ENCODE assay signal across 16 cellular contexts in the genomic region with DNA sequence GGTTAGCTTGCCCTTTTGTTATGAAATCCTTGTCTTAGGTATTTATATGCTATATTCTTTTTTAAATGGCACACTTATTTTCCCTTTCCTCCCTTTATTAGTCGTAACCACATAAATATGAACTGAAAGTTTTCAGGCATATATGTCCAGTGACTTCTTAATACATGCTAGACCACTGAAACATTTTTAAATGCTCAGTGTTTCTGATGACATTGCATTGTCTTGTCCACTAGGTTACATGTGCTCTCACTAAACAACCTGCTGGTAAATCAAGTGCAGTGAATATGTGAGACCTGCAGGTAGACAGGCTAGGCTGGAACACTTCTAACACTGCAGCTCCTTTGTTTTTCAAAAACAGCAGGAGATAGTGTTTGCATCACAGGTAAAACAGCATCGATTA.
DNase-seq lines count a peak whose midpoint lies in the region; ATAC-seq and TF ChIP-seq lines count a peak whose summit lies in the region.
"Had no signal": no experiment of that assay in that cellular context is flagged by ENCODE, and none has a peak within 500 bp of the region (broad histone marks: within the 10 kb centered on the region; RNA-seq: fewer than 3 reads in every experiment).

No MANE protein-coding gene starts in this region.

- no peak overlapping the region for H3K4me3 ChIP-seq in PC-3 (ENCODE audit: low read length)
- H3K4me3 ChIP-seq: BLaER1 had no signal

- H3K79me2 ChIP-seq in H9 (ENCODE audit: insufficient read depth, low read length), result no peaks in the 10 kb centered on the region
- no peaks in the 10 kb centered on the region for H3K79me2 ChIP-seq in PC-3 (ENCODE audit: low read length)

- DNase-seq in NCI-H2227 treated with DMSO at 0.1 percent for 48 hours (lab: John Stamatoyannopoulos, UW), result peak; percentile 1
- DNase-seq in NCI-H2227 (lab: John Stamatoyannopoulos, UW; ENCODE audit: unreplicated experiment), result no peak
- no peak for DNase-seq in H9
- peak; percentile 24 for DNase-seq in PC-3
- peak; percentile 10 for DNase-seq in iris pigment epithelial cell (ENCODE audit: low read depth)
- no peak for DNase-seq in middle frontal gyrus (ENCODE audit: extremely low spot score, low spot score)
- no peak for DNase-seq in Calu3
- DNase-seq in T-helper 2 cell, result no peak
- DNase-seq: 8988T; AML-193; Caco-2; CD8-positive, alpha-beta memory T cell; DMS53; IMR-90 had no signal

- WGBS in H9 (ENCODE audit: extremely low coverage, insufficient read length, low lambda C conversion rate), result no CpG with 5 or more reads among the region's 2 CpGs

- no peak overlapping the region for H2BK5ac ChIP-seq in H9 (ENCODE audit: insufficient read length, low read length)

- H3K9me2 ChIP-seq in PC-3 (replicated peaks; ENCODE audit: low read length), result no peaks in the 10 kb centered on the region

- H4K8ac ChIP-seq in H9 (replicated peaks; ENCODE audit: insufficient read length, low read depth, low read length), result no peak overlapping the region

- H4K5ac ChIP-seq in H9 (ENCODE audit: insufficient read length, low read depth, low read length), result no peak overlapping the region

- ATAC-seq in PC-3, result peak; percentile 49
- ATAC-seq: HCT116 had no signal

- intact Hi-C loops in PC-3 (cut with micrococcal nuclease) (loop anchor here (10.0 kb wide), 1 partner anchor 335 kb away; a partner anchor contains a TSS), Calu3 (cut with micrococcal nuclease; ENCODE audit: unreplicated experiment) (no loop called here)

- H3K4ac ChIP-seq in H9 (ENCODE audit: low read depth, low read length), result no peak overlapping the region

- H2BK20ac ChIP-seq in H9 (ENCODE audit: low read depth, low read length, poor library complexity, severe bottlenecking), result no peak overlapping the region

- POLR2A ChIA-PET in PC-3 (lab: Charles Lee; ENCODE audit: unreplicated experiment), result no interaction called here

- no peak overlapping the region for H2AFZ ChIP-seq in H9 (ENCODE audit: low read length)
- H2AFZ ChIP-seq in PC-3 (ENCODE audit: low read length), result no peak overlapping the region

- peaks cover 0 to 8% of the 10 kb centered on the region in 2 experiments; a peak in 1 of 4 replicates for H3K4me1 Mint-ChIP-seq in H9
- H3K4me1 Mint-ChIP-seq in Calu3 (ENCODE audit: low read depth, unreplicated experiment), result no peaks in the 10 kb centered on the region
- H3K4me1 Mint-ChIP-seq: CD8-positive, alpha-beta memory T cell had no signal

- no peak overlapping the region for H3K23ac ChIP-seq in H9 (ENCODE audit: insufficient read length, low read depth, low read length)

- H3K9ac ChIP-seq in H9 (ENCODE audit: extremely low read depth, insufficient read length, low read length) (no peak overlapping the region), PC-3 (ENCODE audit: low read length) (no peak overlapping the region)
- H3K9ac ChIP-seq: BLaER1 had no signal

- BruUV-seq in PC-3 (replicated peaks; lab: Mats Ljungman, UMichigan), result no TSS peak
- no TSS peak for BruUV-seq in Calu3 (replicated peaks; lab: Mats Ljungman, UMichigan)

- H3K9me3 Mint-ChIP-seq in H9 (no peaks in the 10 kb centered on the region), Calu3 (ENCODE audit: low read depth, unreplicated experiment) (no peaks in the 10 kb centered on the region)

- no peak overlapping the region for H4K91ac ChIP-seq in H9 (ENCODE audit: insufficient read length, low read depth, low read length)

- CTCF ChIA-PET in PC-3 (lab: Charles Lee), result no interaction called here
- CTCF ChIA-PET in Calu3 (lab: Charles Lee), result no interaction called here

- no peaks in the 10 kb centered on the region for H3K27me3 Mint-ChIP-seq in H9 (ENCODE audit: low read depth)
- H3K27me3 Mint-ChIP-seq in Calu3 (ENCODE audit: unreplicated experiment), result no peaks in the 10 kb centered on the region
- H3K27me3 Mint-ChIP-seq: CD8-positive, alpha-beta memory T cell had no signal

- no peaks in the 10 kb centered on the region for H3K36me3 ChIP-seq in PC-3 (ENCODE audit: low read depth, low read length)
- H3K36me3 ChIP-seq: BLaER1 had no signal

- H4K20me1 ChIP-seq in H9 (ENCODE audit: control insufficient read depth, insufficient read depth, insufficient read length) (no peaks in the 10 kb centered on the region), PC-3 (ENCODE audit: low read length) (no peaks in the 10 kb centered on the region)
- H4K20me1 ChIP-seq: BLaER1 had no signal

- no peak overlapping the region for H3K27ac ChIP-seq in H9 (ENCODE audit: insufficient read length, low read depth, low read length)
- H3K27ac ChIP-seq in PC-3 (ENCODE audit: low read length), result no peak overlapping the region
- H3K27ac ChIP-seq: BLaER1 had no signal

- H3K27ac Mint-ChIP-seq in H9 (no peak overlapping the region), Calu3 (ENCODE audit: unreplicated experiment) (no peak overlapping the region)
- H3K27ac Mint-ChIP-seq: CD8-positive, alpha-beta memory T cell had no signal

- no peak overlapping the region for H3T11ph ChIP-seq in H9 (ENCODE audit: low read length)

- TF ChIP-seq CTCF in H9 (conservative IDR thresholded peaks at IDR 0.05) (0 out of 3 replicates have a peak, but pooled peaks have one; percentile 9), PC-3 (conservative IDR thresholded peaks at IDR 0.05; ENCODE audit: low read depth, low read length) (no peak), Calu3 (IDR thresholded peaks at IDR 0.05; ENCODE audit: unreplicated experiment) (no peak)

- H3K23me2 ChIP-seq in H9 (ENCODE audit: insufficient read length, low read depth, low read length, poor library complexity, severe bottlenecking), result no peaks in the 10 kb centered on the region

- no peak overlapping the region for H3K56ac ChIP-seq in H9 (ENCODE audit: insufficient read length, low read depth, low read length)

- H3K27me3 ChIP-seq in H9 (ENCODE audit: insufficient read depth, low read length) (no peaks in the 10 kb centered on the region), PC-3 (ENCODE audit: low read length) (no peaks in the 10 kb centered on the region)
- H3K27me3 ChIP-seq: BLaER1 had no signal

- H3K4me1 ChIP-seq in H9 (ENCODE audit: insufficient read depth, low read length), result no peaks in the 10 kb centered on the region; the same call in 1 of the 2 replicates
- H3K4me1 ChIP-seq in PC-3 (ENCODE audit: insufficient read depth, low read length), result peaks cover 21% of the 10 kb centered on the region
- H3K4me1 ChIP-seq: BLaER1, Caco-2 had no signal

- H2BK15ac ChIP-seq in H9 (ENCODE audit: low read depth, low read length), result no peak overlapping the region

- H3K18ac ChIP-seq in H9 (ENCODE audit: insufficient read length, low read depth, low read length), result no peak overlapping the region

- H3K4me2 ChIP-seq in H9 (ENCODE audit: insufficient read depth, insufficient read length, low read length) (no peak overlapping the region), PC-3 (ENCODE audit: low read length) (no peak overlapping the region)
- H3K4me2 ChIP-seq: BLaER1 had no signal

- H3F3A ChIP-seq in PC-3 (ENCODE audit: low read length, unreplicated experiment), result no peaks in the 10 kb centered on the region

- H2BK12ac ChIP-seq in H9 (ENCODE audit: insufficient read length, low read depth, low read length), result no peak overlapping the region

- H3K9me3 ChIP-seq in H9 (ENCODE audit: control insufficient read depth, low read depth, low read length) (no peaks in the 10 kb centered on the region), PC-3 (ENCODE audit: low read length) (no peaks in the 10 kb centered on the region)
- H3K9me3 ChIP-seq: BLaER1, Caco-2 had no signal

- H3K79me1 ChIP-seq in H9 (ENCODE audit: insufficient read depth, low read depth, low read length, poor library complexity, severe bottlenecking), result no peaks in the 10 kb centered on the region

- H3K4me3 Mint-ChIP-seq in H9 (no peak overlapping the region), Calu3 (ENCODE audit: low read depth, unreplicated experiment) (no peak overlapping the region)
- H3K4me3 Mint-ChIP-seq: CD8-positive, alpha-beta memory T cell had no signal

- no peak overlapping the region for H2AK5ac ChIP-seq in H9 (ENCODE audit: insufficient read length, low read length)

- H2BK120ac ChIP-seq in H9 (ENCODE audit: low read depth, low read length, poor library complexity, severe bottlenecking), result no peak overlapping the region

- H3K36me3 Mint-ChIP-seq in H9 (ENCODE audit: insufficient read depth in 1 of 3, low read depth in 3 of 3) (no peaks in the 10 kb centered on the region), Calu3 (ENCODE audit: insufficient read depth, unreplicated experiment) (no peaks in the 10 kb centered on the region)
- H3K36me3 Mint-ChIP-seq: CD8-positive, alpha-beta memory T cell had no signal

- H3K14ac ChIP-seq in H9 (ENCODE audit: insufficient read depth, low read length), result no peak overlapping the region

Comparison
In these comparisons a context has a peak if more than half of its experiments do, and no peak if none do; other contexts are left out.
1. DNase-seq: peak in NCI-H2227 treated with DMSO at 0.1 percent for 48 hours (single experiment), PC-3 (single experiment) and iris pigment epithelial cell (single experiment); none in NCI-H2227 (single experiment), H9 (single experiment), middle frontal gyrus (single experiment), Calu3 (single experiment) and T-helper 2 cell (0 of 5).